ENCODE assay signal across 23 cellular contexts in genomic region chr4:129546531-129546930, GRCh38.
"Had no signal": no experiment of that assay in that cellular context is flagged by ENCODE, and none has a peak within 500 bp of the region (broad histone marks: within the 10 kb centered on the region; RNA-seq: fewer than 3 reads in every experiment).

No MANE protein-coding gene starts in this region.

- H3K36me3 Mint-ChIP-seq: mesothelial cell of epicardium; naive B cell; natural killer cell treated with Interleukin-12 subunit alpha and Interleukin-12 subunit beta and Interleukin-15 and Interleukin-18, amount 100 ng/mL, for 72 hours; stimulated activated memory B cell treated with anti-CD40 and anti-IgM and Interleukin-4, amounts not matched to agents 10 μg/mL and 1 μg/mL and 100 μg/mL, for 72 hours had no signal

- H3K36me3 ChIP-seq: gastrocnemius medialis, neutrophil, prostate gland, sigmoid colon, thoracic aorta, tibial nerve, upper lobe of left lung had no signal

- H3K4me1 ChIP-seq: gastrocnemius medialis, prostate gland, tibial nerve had no signal

- H3K27ac Mint-ChIP-seq: effector memory CD8-positive, alpha-beta T cell; naive B cell; natural killer cell treated with Interleukin-12 subunit alpha and Interleukin-12 subunit beta and Interleukin-15 and Interleukin-18, amount 100 ng/mL, for 72 hours; stimulated activated memory B cell treated with anti-CD40 and anti-IgM and Interleukin-4, amounts not matched to agents 10 μg/mL and 1 μg/mL and 100 μg/mL, for 72 hours had no signal

- H3K27ac ChIP-seq: coronary artery, gastrocnemius medialis, neutrophil, prostate gland, thoracic aorta, tibial nerve had no signal

- H3K27me3 ChIP-seq: gastrocnemius medialis, neutrophil, sigmoid colon, tibial nerve, upper lobe of left lung had no signal

- H3K4me3 ChIP-seq: gastrocnemius medialis, lung, mucosa of descending colon, prostate gland, sigmoid colon, thoracic aorta, tibial nerve, upper lobe of left lung had no signal

- ATAC-seq: effector memory CD8-positive, alpha-beta T cell; left colon; mucosa of descending colon; natural killer cell treated with Interleukin-12 subunit alpha and Interleukin-12 subunit beta and Interleukin-15 and Interleukin-18, amount 100 ng/mL, for 72 hours; stimulated activated memory B cell treated with anti-CD40 and anti-IgM and Interleukin-4, amounts not matched to agents 10 μg/mL and 1 μg/mL and 100 μg/mL, for 72 hours; stimulated activated naive CD8-positive, alpha-beta T cell treated with anti-CD3 and anti-CD28 coated beads, Interleukin-15, Interleukin-2, amounts not matched to agents 100 U/mL and 50 U/mL, for 24 hours had no signal

- H3K9me3 Mint-ChIP-seq: mesothelial cell of epicardium; stimulated activated memory B cell treated with anti-CD40 and anti-IgM and Interleukin-4, amounts not matched to agents 10 μg/mL and 1 μg/mL and 100 μg/mL, for 72 hours had no signal

- H3K4me1 Mint-ChIP-seq: naive B cell; stimulated activated memory B cell treated with anti-CD40 and anti-IgM and Interleukin-4, amounts not matched to agents 10 μg/mL and 1 μg/mL and 100 μg/mL, for 72 hours had no signal

- H3K9me3 ChIP-seq: gastrocnemius medialis, mucosa of descending colon, neutrophil, prostate gland, sigmoid colon, thoracic aorta, tibial nerve, upper lobe of left lung had no signal

- DNase-seq: effector memory CD8-positive, alpha-beta T cell; foreskin fibroblast; hippocampal formation; kidney glomerular epithelial cell; mesenchymal stem cell; naive B cell; stimulated activated CD4-positive, alpha-beta T cell treated with anti-CD3 and anti-CD28 coated beads, Interleukin-4, amount 100 ng/mL, for 4 hours; stimulated activated naive CD8-positive, alpha-beta T cell treated with anti-CD3 and anti-CD28 coated beads, Interleukin-15, Interleukin-2, amounts not matched to agents 100 U/mL and 50 U/mL, for 24 hours had no signal

- H3K4me3 Mint-ChIP-seq: effector memory CD8-positive, alpha-beta T cell; mesothelial cell of epicardium; naive B cell; natural killer cell treated with Interleukin-12 subunit alpha and Interleukin-12 subunit beta and Interleukin-15 and Interleukin-18, amount 100 ng/mL, for 72 hours; neural crest cell; stimulated activated memory B cell treated with anti-CD40 and anti-IgM and Interleukin-4, amounts not matched to agents 10 μg/mL and 1 μg/mL and 100 μg/mL, for 72 hours had no signal

- H3K27me3 Mint-ChIP-seq: effector memory CD8-positive, alpha-beta T cell; naive B cell; natural killer cell treated with Interleukin-12 subunit alpha and Interleukin-12 subunit beta and Interleukin-15 and Interleukin-18, amount 100 ng/mL, for 72 hours; stimulated activated memory B cell treated with anti-CD40 and anti-IgM and Interleukin-4, amounts not matched to agents 10 μg/mL and 1 μg/mL and 100 μg/mL, for 72 hours had no signal
